Comparison of ENCODE assay signal across 8 cellular contexts in the genomic region with DNA sequence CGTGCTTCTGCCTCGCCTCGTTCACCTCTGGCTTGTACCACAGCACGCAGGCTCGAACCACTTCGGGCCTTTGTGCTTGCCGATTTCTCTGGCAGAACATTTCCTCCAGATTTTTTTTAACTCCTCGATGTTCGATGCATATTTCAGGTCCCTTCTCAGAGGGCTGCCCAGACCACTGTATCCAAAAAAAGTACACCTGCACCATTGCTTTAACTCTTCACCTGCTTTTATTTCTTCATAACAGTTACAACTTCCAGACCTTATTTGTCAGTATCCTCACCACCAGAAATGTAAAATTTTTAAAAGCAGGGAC. TPM values are rescaled to one million over a fixed set of nuclear protein-coding genes. Genes with fewer than 3 reads are reported as not detected.
A peak's percentile ranks its signal among the peaks of the same experiment; 100 is the strongest.
DNase-seq lines count a peak whose midpoint lies in the region; ATAC-seq and TF ChIP-seq lines count a peak whose summit lies in the region.

No MANE protein-coding gene starts in this region.

- H3K27me3 ChIP-seq in Peyer's patch: no peaks in the 10 kb centered on the region

- no peak for TF ChIP-seq POLR2A in Peyer's patch (IDR thresholded peaks at IDR 0.05)

- no peaks in the 10 kb centered on the region for H3K36me3 ChIP-seq in Peyer's patch

- peak overlapping the region; percentile 91 to 94 (median 93) for H3K27ac ChIP-seq in Peyer's patch

- TF ChIP-seq CTCF in GM12875 (IDR thresholded peaks at IDR 0.05; ENCODE audit: borderline replicate concordance, insufficient read depth, low read depth, low read length) (no peak), Peyer's patch (IDR thresholded peaks at IDR 0.05) (no peak), fibroblast of mammary gland (conservative IDR thresholded peaks at IDR 0.05; ENCODE audit: control insufficient read depth, insufficient read depth, low read depth, low read length) (no peak), retinal pigment epithelial cell (conservative IDR thresholded peaks at IDR 0.05; ENCODE audit: low read depth, low read length) (no peak)

- DNase-seq in Peyer's patch (peak in 1 of 3 donors; percentile 48), fibroblast of mammary gland (ENCODE audit: low read depth) (no peak), retinal pigment epithelial cell (ENCODE audit: low read depth) (no peak), NCI-H2196 treated with DMSO at 0.1 percent for 48 hours (lab: John Stamatoyannopoulos, UW; ENCODE audit: unreplicated experiment) (no peak), epidermal melanocyte (ENCODE audit: insufficient read length, low spot score) (no peak)

- H3K4me3 ChIP-seq in GM12875 (ENCODE audit: low read depth, low read length): peak overlapping the region; percentile 61
- peak overlapping the region; percentile 72 to 94 (median 76) for H3K4me3 ChIP-seq in Peyer's patch
- peak overlapping the region; percentile 53 for H3K4me3 ChIP-seq in fibroblast of mammary gland (ENCODE audit: control insufficient read depth, low read depth, low read length)
- peak overlapping the region; percentile 98 for H3K4me3 ChIP-seq in retinal pigment epithelial cell (ENCODE audit: low read length)

- no peaks in the 10 kb centered on the region for H3K9me3 ChIP-seq in Peyer's patch

- peaks cover 0 to 24% (median 0%) of the 10 kb centered on the region in 4 donors for H3K4me1 ChIP-seq in Peyer's patch

- no peak for ATAC-seq in HG03135 (IDR thresholded peaks at IDR 0.05; ENCODE audit: unreplicated experiment)
- no peak for ATAC-seq in GM18867 (IDR thresholded peaks at IDR 0.05; ENCODE audit: unreplicated experiment)

RNA-seq across cellular contexts. Expression of gene ZZZ3, which starts 1.3 kb away (rescaled TPM):
- 10 to 100 TPM; 44.6 to 67.8 (median 55.6) TPM for total RNA-seq in Peyer's patch
